8 cellular contexts compared by ENCODE assay signal in genomic region chr3:187130346-187131066, GRCh38. TPM values are rescaled to one million over a fixed set of nuclear protein-coding genes. Genes with fewer than 3 reads are reported as not detected.
A peak's percentile ranks its signal among the peaks of the same experiment; 100 is the strongest.
DNase-seq lines count a peak whose midpoint lies in the region; ATAC-seq, FAIRE-seq and TF ChIP-seq lines count a peak whose summit lies in the region.

No MANE protein-coding gene starts in this region.

- no TSS peak for BruUV-seq in Caco-2 (replicated peaks; lab: Mats Ljungman, UMichigan)

- H3K9me3 Mint-ChIP-seq in naive thymus-derived CD8-positive, alpha-beta T cell: peaks cover 0 to 16% (median 5%) of the 10 kb centered on the region in 9 donors
- H3K9me3 Mint-ChIP-seq in Caco-2 (ENCODE audit: unreplicated experiment): no peaks in the 10 kb centered on the region

- H3K36me3 Mint-ChIP-seq in naive thymus-derived CD8-positive, alpha-beta T cell: peaks cover 0 to 17% (median 9%) of the 10 kb centered on the region in 3 donors
- H3K36me3 Mint-ChIP-seq in Caco-2 (ENCODE audit: insufficient read depth, unreplicated experiment): no peaks in the 10 kb centered on the region

- POLR2A ChIA-PET in SK-N-SH (lab: Yijun Ruan, JAX): no interaction called here
- POLR2A ChIA-PET in naive thymus-derived CD8-positive, alpha-beta T cell (lab: Charles Lee): interaction anchor here (0.5 to 4.9 kb wide), 3 partner anchors 9 to 347 kb away, joined by 4 to 41 read pairs (median 9); partner anchors contain the start of genes EIF4A2 and RPL39L
- POLR2A ChIA-PET in Caco-2 (lab: Charles Lee): no interaction called here

- ATAC-seq in HG02763 (IDR thresholded peaks at IDR 0.05; ENCODE audit: unreplicated experiment): peak; percentile 66
- ATAC-seq in naive thymus-derived CD8-positive, alpha-beta T cell: peak; percentile 99

- no peaks in the 10 kb centered on the region for H3K9me2 ChIP-seq in SK-N-SH

- H3K4me3 ChIP-seq in SK-N-SH (ENCODE audit: low read depth in 2 of 2, low read length in 1 of 2): no peak overlapping the region
- H3K4me3 ChIP-seq in cardiac fibroblast (replicated peaks in 1 of 2; ENCODE audit: low read depth in 2 of 2, low read length in 2 of 2): peak overlapping the region in 1 of 2 donors; percentile 22
- no peak overlapping the region for H3K4me3 ChIP-seq in Caco-2 (ENCODE audit: low read depth, low read length)

- H3K27ac Mint-ChIP-seq in naive thymus-derived CD8-positive, alpha-beta T cell: peak overlapping the region; percentile 92 to 99 (median 97)
- H3K27ac Mint-ChIP-seq in Caco-2 (ENCODE audit: unreplicated experiment): no peak overlapping the region

- peaks cover 3 to 4% of the 10 kb centered on the region in 2 experiments for H3K36me3 ChIP-seq in SK-N-SH (replicated peaks in 1 of 2; ENCODE audit: control insufficient read depth in 1 of 2, insufficient read depth in 2 of 2, low read length in 1 of 2)
- H3K36me3 ChIP-seq in Caco-2 (ENCODE audit: control insufficient read depth, insufficient read depth, low read length): no peaks in the 10 kb centered on the region

- no peak overlapping the region for H3K4me2 ChIP-seq in SK-N-SH

- H2AFZ ChIP-seq in SK-N-SH (ENCODE audit: low read depth): no peak overlapping the region

- H3K4me1 ChIP-seq in SK-N-SH (ENCODE audit: control insufficient read depth in 1 of 2, insufficient read depth in 2 of 2, low read depth in 1 of 2, low read length in 1 of 2) (no peaks in the 10 kb centered on the region), Caco-2 (no peaks in the 10 kb centered on the region; the same call in 1 of the 2 replicates)

- CTCF ChIA-PET in SK-N-SH (lab: Yijun Ruan, JAX): no interaction called here
- CTCF ChIA-PET in Caco-2 (lab: Charles Lee): no interaction called here

- TF ChIP-seq POLR2A in GM12892 (IDR thresholded peaks at IDR 0.05; ENCODE audit: low read depth, low read length): no peak

- peaks cover 36% of the 10 kb centered on the region for H3K79me2 ChIP-seq in SK-N-SH (ENCODE audit: insufficient read depth)

- H3K9me3 ChIP-seq in SK-N-SH: no peaks in the 10 kb centered on the region
- peaks cover 11% of the 10 kb centered on the region for H3K9me3 ChIP-seq in Caco-2

- no peaks in the 10 kb centered on the region for H3F3A ChIP-seq in SK-N-SH (replicated peaks; ENCODE audit: insufficient read depth)

- H3K4me3 Mint-ChIP-seq in naive thymus-derived CD8-positive, alpha-beta T cell: peak overlapping the region in 9 of 10 donors; percentile 51 to 79 (median 64)
- H3K4me3 Mint-ChIP-seq in Caco-2 (ENCODE audit: unreplicated experiment): no peak overlapping the region

- intact Hi-C loops in Caco-2 (cut with micrococcal nuclease; ENCODE audit: unreplicated experiment): no loop called here

- FAIRE-seq in GM12892 (lab: Jason Lieb, UNC): peak; percentile 38

- H4K20me1 ChIP-seq in SK-N-SH (ENCODE audit: insufficient read depth): no peaks in the 10 kb centered on the region

- H3K27me3 ChIP-seq in SK-N-SH (ENCODE audit: insufficient read depth) (no peaks in the 10 kb centered on the region), Caco-2 (replicated peaks; ENCODE audit: control insufficient read depth, insufficient read depth, low read length) (no peaks in the 10 kb centered on the region)

- WGBS in SK-N-SH (ENCODE audit: low lambda C conversion rate): 93% methylated on average over 5 of the region's 5 CpGs

- no peak overlapping the region for H3K9ac ChIP-seq in SK-N-SH

- H3K4me1 Mint-ChIP-seq in naive thymus-derived CD8-positive, alpha-beta T cell: peaks cover 13 to 44% (median 27%) of the 10 kb centered on the region in 4 donors
- H3K4me1 Mint-ChIP-seq in Caco-2 (ENCODE audit: low read depth, unreplicated experiment): no peaks in the 10 kb centered on the region

- TF ChIP-seq RAD21 in SK-N-SH (IDR thresholded peaks at IDR 0.05; ENCODE audit: low read length): no peak

- no peak for TF ChIP-seq EP300 in SK-N-SH (IDR thresholded peaks at IDR 0.05; ENCODE audit: borderline replicate concordance in 1 of 2, low read depth in 1 of 2, low read length in 1 of 2)

- H3K27ac ChIP-seq in SK-N-SH (ENCODE audit: low read depth in 2 of 2, low read length in 1 of 2): peak overlapping the region in 1 of 2 experiments; percentile 34; a peak in 1 of 4 replicates

- TF ChIP-seq CTCF in SK-N-SH (IDR thresholded peaks at IDR 0.05): no peak
- TF ChIP-seq CTCF in cardiac fibroblast (IDR thresholded peaks at IDR 0.05; ENCODE audit: low read depth, low read length): no peak
- no peak for TF ChIP-seq CTCF in Caco-2 (IDR thresholded peaks at IDR 0.05; ENCODE audit: insufficient read depth in 1 of 2, low read depth in 1 of 2, low read length in 1 of 2, severe bottlenecking in 1 of 2, unreplicated experiment in 1 of 2)

- DNase-seq in GM12892 (ENCODE audit: insufficient read length) (no peak), SK-N-SH (no peak), cardiac fibroblast (ENCODE audit: low read depth in 2 of 2) (peak; percentile 87 to 89), NCI-H1417 treated with DMSO at 0.1 percent for 48 hours (lab: John Stamatoyannopoulos, UW) (no peak), NCI-H1417 (lab: John Stamatoyannopoulos, UW) (no peak), Caco-2 (no peak)
- DNase-seq in naive thymus-derived CD8-positive, alpha-beta T cell: peak in 9 of 10 donors; percentile 31 to 81 (median 62)

- no peaks in the 10 kb centered on the region for H3K27me3 Mint-ChIP-seq in naive thymus-derived CD8-positive, alpha-beta T cell
- H3K27me3 Mint-ChIP-seq in Caco-2 (ENCODE audit: insufficient read depth, unreplicated experiment): no peaks in the 10 kb centered on the region

TF ChIP-seq in SK-N-SH, 30 proteins besides CTCF, POLR2A, EP300 and RAD21:
- no peak for TF ChIP-seq GATA2 (CRISPR knock-in tag; IDR thresholded peaks at IDR 0.05)
- TF ChIP-seq, protein P1, sequence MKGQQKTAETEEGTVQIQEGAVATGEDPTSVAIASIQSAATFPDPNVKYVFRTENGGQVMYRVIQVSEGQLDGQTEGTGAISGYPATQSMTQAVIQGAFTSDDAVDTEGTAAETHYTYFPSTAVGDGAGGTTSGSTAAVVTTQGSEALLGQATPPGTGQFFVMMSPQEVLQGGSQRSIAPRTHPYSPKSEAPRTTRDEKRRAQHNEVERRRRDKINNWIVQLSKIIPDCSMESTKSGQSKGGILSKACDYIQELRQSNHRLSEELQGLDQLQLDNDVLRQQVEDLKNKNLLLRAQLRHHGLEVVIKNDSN (IDR thresholded peaks at IDR 0.05; ENCODE audit: borderline replicate concordance, low read depth): peak; percentile 69; the same call in 1 of the 2 replicates
TF ChIP-seq in SK-N-SH: peak in this region for 1.

RNA-seq across cellular contexts. Expression of gene RPL39L, which starts 8.8 kb away (rescaled TPM):
- polyA plus RNA-seq in GM12892 (2012; ENCODE audit: missing spikeins): 23.5 TPM
- polyA plus RNA-seq in SK-N-SH (2012; rRNA removed): 21.0 and 25.3 TPM in 2 replicates
- polyA plus RNA-seq in SK-N-SH (2012; cell fraction: cytosol; rRNA removed): 24.3 and 26.4 TPM in 2 replicates
- polyA plus RNA-seq in SK-N-SH (2012; cell fraction: nucleus; rRNA removed): 6.4 and 8.6 TPM in 2 replicates
- total RNA-seq in naive thymus-derived CD8-positive, alpha-beta T cell: 1 to 10 TPM; 1.2 to 1.4 TPM
- polyA plus RNA-seq in naive thymus-derived CD8-positive, alpha-beta T cell: 10 to 100 TPM in 1 of 3 donors, 1 to 10 TPM in 2; 3.8 to 11.2 (median 4.4) TPM
- 1.8 and 2.5 TPM in 2 replicates for total RNA-seq in Caco-2 (2022)

Comparison
In these comparisons a context has a peak if more than half of its experiments do, and no peak if none do; other contexts are left out.
1. DNase-seq: peak in cardiac fibroblast (2 of 2) and naive thymus-derived CD8-positive, alpha-beta T cell (9 of 10); none in GM12892 (single experiment), SK-N-SH (single experiment), NCI-H1417 treated with DMSO at 0.1 percent for 48 hours (single experiment), NCI-H1417 (0 of 3) and Caco-2 (0 of 2).